8 cellular contexts compared by ENCODE assay signal in genomic region chr13:27250833-27251165, GRCh38. TPM values are rescaled to one million over a fixed set of nuclear protein-coding genes. Genes with fewer than 3 reads are reported as not detected.
A peak's percentile ranks its signal among the peaks of the same experiment; 100 is the strongest.
DNase-seq lines count a peak whose midpoint lies in the region.

No MANE protein-coding gene starts in this region.

- H3K36me3 Mint-ChIP-seq in activated CD4-positive, alpha-beta memory T cell treated with anti-CD3 and anti-CD28 coated beads, Interleukin-2, amount 10 ng/mL, durations not matched to agents 7 days and 5 days (ENCODE audit: low read depth) = peaks cover 36% of the 10 kb centered on the region
- H3K36me3 Mint-ChIP-seq in immature natural killer cell = peaks cover 1 to 5% (median 4%) of the 10 kb centered on the region in 3 donors

- H3K9me3 Mint-ChIP-seq in activated CD4-positive, alpha-beta memory T cell treated with anti-CD3 and anti-CD28 coated beads, Interleukin-2, amount 10 ng/mL, durations not matched to agents 7 days and 5 days = no peaks in the 10 kb centered on the region
- no peaks in the 10 kb centered on the region for H3K9me3 Mint-ChIP-seq in immature natural killer cell

- H3K79me2 ChIP-seq in GM23248 (ENCODE audit: insufficient read depth) = peaks cover 62% of the 10 kb centered on the region

- H3K4me1 Mint-ChIP-seq in activated CD4-positive, alpha-beta memory T cell treated with anti-CD3 and anti-CD28 coated beads, Interleukin-2, amount 10 ng/mL, durations not matched to agents 7 days and 5 days = peaks cover 42% of the 10 kb centered on the region
- H3K4me1 Mint-ChIP-seq in immature natural killer cell = peaks cover 44 to 65% of the 10 kb centered on the region in 2 donors

- H3K27me3 ChIP-seq in BLaER1 = no peaks in the 10 kb centered on the region
- H3K27me3 ChIP-seq in GM23248 (replicated peaks; ENCODE audit: insufficient read depth) = no peaks in the 10 kb centered on the region
- H3K27me3 ChIP-seq in thymus (ENCODE audit: control insufficient read depth, insufficient read depth) = no peaks in the 10 kb centered on the region

- CTCF ChIA-PET in activated CD4-positive, alpha-beta memory T cell treated with anti-CD3 and anti-CD28 coated beads, Interleukin-2, amount 10 ng/mL, durations not matched to agents 7 days and 5 days (lab: Charles Lee) = interaction anchor here (1.0 kb wide), 1 partner anchor 20 kb away, joined by 6 read pairs; the partner anchor contains the start of gene RASL11A

- peaks cover 37% of the 10 kb centered on the region for H4K20me1 ChIP-seq in BLaER1
- 0 out of 2 replicates have a peak, but pooled peaks cover 13% of the 10 kb centered on the region for H4K20me1 ChIP-seq in GM23248 (ENCODE audit: insufficient read depth)

- H3K4me3 Mint-ChIP-seq in activated CD4-positive, alpha-beta memory T cell treated with anti-CD3 and anti-CD28 coated beads, Interleukin-2, amount 10 ng/mL, durations not matched to agents 7 days and 5 days = peak overlapping the region; percentile 96
- peak overlapping the region; percentile 91 to 99 (median 98) for H3K4me3 Mint-ChIP-seq in immature natural killer cell

- H3K36me3 ChIP-seq in BLaER1 (peaks cover 24% of the 10 kb centered on the region), GM23248 (ENCODE audit: low read depth) (peaks cover 23% of the 10 kb centered on the region), thymus (ENCODE audit: control insufficient read depth, insufficient read depth) (peaks cover 5% of the 10 kb centered on the region)

- H3K9me3 ChIP-seq in BLaER1 = no peaks in the 10 kb centered on the region
- no peaks in the 10 kb centered on the region for H3K9me3 ChIP-seq in GM23248 (ENCODE audit: low read depth)
- no peaks in the 10 kb centered on the region for H3K9me3 ChIP-seq in thymus (ENCODE audit: control insufficient read depth)

- 3 to 4% methylated on average over 9 of the region's 9 CpGs for WGBS in GM23248 (ENCODE audit: low coverage in 1 of 2, low lambda C conversion rate in 2 of 2, missing lambda C conversion rate in 2 of 2), 2 experiments
- WGBS in thymus = 1% methylated on average over 9 of the region's 9 CpGs

- peak; percentile 36 for DNase-seq in GM23248
- DNase-seq in activated CD4-positive, alpha-beta memory T cell treated with anti-CD3 and anti-CD28 coated beads, Interleukin-2, amount 10 ng/mL, durations not matched to agents 7 days and 5 days = no peak
- DNase-seq in immature natural killer cell = no peak
- no peak for DNase-seq in amygdala (lab: John Stamatoyannopoulos, UW)
- no peak for DNase-seq in NCI-H446 (lab: John Stamatoyannopoulos, UW)
- no peak for DNase-seq in stimulated activated CD4-positive, alpha-beta T cell treated with anti-CD3 and anti-CD28 coated beads, Interleukin-2, amount 100 ng/mL, for 24 hours

- H2AFZ ChIP-seq in GM23248 = peak overlapping the region; percentile 96

- H3K4me2 ChIP-seq in BLaER1 (peak overlapping the region; percentile 73), GM23248 (ENCODE audit: unreplicated experiment) (peak overlapping the region; percentile 96)

- peak overlapping the region; percentile 97 for H3K27ac Mint-ChIP-seq in activated CD4-positive, alpha-beta memory T cell treated with anti-CD3 and anti-CD28 coated beads, Interleukin-2, amount 10 ng/mL, durations not matched to agents 7 days and 5 days
- H3K27ac Mint-ChIP-seq in immature natural killer cell = peak overlapping the region; percentile 97 to 100 (median 100)

- peak overlapping the region; percentile 93 for H3K4me3 ChIP-seq in BLaER1
- peak overlapping the region; percentile 95 for H3K4me3 ChIP-seq in GM23248
- peak overlapping the region; percentile 78 for H3K4me3 ChIP-seq in thymus (ENCODE audit: low read length)

- H3K9me2 ChIP-seq in GM23248 (ENCODE audit: insufficient read depth) = no peaks in the 10 kb centered on the region

- H3F3A ChIP-seq in GM23248 (ENCODE audit: insufficient read depth) = peaks cover 19% of the 10 kb centered on the region

- H3K27ac ChIP-seq in BLaER1 (peak overlapping the region; percentile 99), GM23248 (peak overlapping the region; percentile 91), thymus (ENCODE audit: low read depth) (peak overlapping the region; percentile 99)

- H3K4me1 ChIP-seq in BLaER1 = peaks cover 24% of the 10 kb centered on the region
- H3K4me1 ChIP-seq in GM23248 (ENCODE audit: insufficient read depth) = peaks cover 24% of the 10 kb centered on the region
- peaks cover 13% of the 10 kb centered on the region for H3K4me1 ChIP-seq in thymus (ENCODE audit: control insufficient read depth, insufficient read depth, low read length)

- in situ Hi-C loops in GM23248 (cut with MboI) = no loop called here

- no peaks in the 10 kb centered on the region for H3K27me3 Mint-ChIP-seq in activated CD4-positive, alpha-beta memory T cell treated with anti-CD3 and anti-CD28 coated beads, Interleukin-2, amount 10 ng/mL, durations not matched to agents 7 days and 5 days
- H3K27me3 Mint-ChIP-seq in immature natural killer cell (ENCODE audit: low read depth in 3 of 3) = peaks cover 0 to 20% (median 13%) of the 10 kb centered on the region in 3 donors

- H3K9ac ChIP-seq in BLaER1 (peak overlapping the region; percentile 99), GM23248 (peak overlapping the region; percentile 100)

- POLR2A ChIA-PET in activated CD4-positive, alpha-beta memory T cell treated with anti-CD3 and anti-CD28 coated beads, Interleukin-2, amount 10 ng/mL, durations not matched to agents 7 days and 5 days (lab: Charles Lee) = interaction anchor here (0.8 to 1.1 kb wide), 17 partner anchors 9 to 370 kb away, joined by 3 to 10 read pairs (median 4); partner anchors contain the start of genes GTF3A, LNX2, RASL11A and USP12

RNA-seq across cellular contexts. Expression of gene RPL21, which starts 0.6 kb away (rescaled TPM):
- total RNA-seq in GM23248 (2014; rRNA removed; shearing (Covaris generic)) = 609 and 638 TPM in 2 replicates
- 390 and 434 TPM in 2 replicates for polyA plus RNA-seq in GM23248 (2016; fragmentation: Nextera tagmentation; extraction: Ambion mirVana)
- total RNA-seq in activated CD4-positive, alpha-beta memory T cell treated with anti-CD3 and anti-CD28 coated beads, Interleukin-2, amount 10 ng/mL, durations not matched to agents 7 days and 5 days = 100 to 1,000 TPM; 742 to 774 TPM
- 1,000 to 10,000 TPM; 3,259 to 4,649 (median 3,425) TPM for polyA plus RNA-seq in immature natural killer cell
- polyA plus RNA-seq in thymus = 2,202 TPM

RNA-seq across cellular contexts. Expression of gene RASL11A, which starts 19.8 kb away (rescaled TPM):
- total RNA-seq in GM23248 (2014; rRNA removed; shearing (Covaris generic)) = 1.1 and 1.6 TPM in 2 replicates
- polyA plus RNA-seq in GM23248 (2016; fragmentation: Nextera tagmentation; extraction: Ambion mirVana) = 0.42 and 0.51 TPM in 2 replicates
- total RNA-seq in activated CD4-positive, alpha-beta memory T cell treated with anti-CD3 and anti-CD28 coated beads, Interleukin-2, amount 10 ng/mL, durations not matched to agents 7 days and 5 days = 1 to 10 TPM; 1.9 to 2.5 TPM
- under 1 TPM in 2 of 3 donors, not detected in 1; 0.22 to 0.54 TPM for polyA plus RNA-seq in immature natural killer cell
- polyA plus RNA-seq in thymus = 9.9 TPM
